In genomic region chr6:105161411-105161810, GRCh38 we compare ENCODE assay signal across 21 cellular contexts. TPM values are rescaled to one million over a fixed set of nuclear protein-coding genes. Genes with fewer than 3 reads are reported as not detected.
"Had no signal": no experiment of that assay in that cellular context is flagged by ENCODE, and none has a peak within 500 bp of the region (broad histone marks: within the 10 kb centered on the region; RNA-seq: fewer than 3 reads in every experiment).

No MANE protein-coding gene starts in this region.

- H3K27me3 ChIP-seq: colonic mucosa, esophagus squamous epithelium, left lung, right atrium auricular region, testis, transverse colon had no signal

- H3K27ac ChIP-seq: colonic mucosa, esophagus squamous epithelium, left lung, lower lobe of right lung, spleen, testis, transverse colon had no signal

- H3K4me3 Mint-ChIP-seq: immature natural killer cell; memory B cell; mesothelial cell of epicardium; naive thymus-derived CD4-positive, alpha-beta T cell; neural crest cell; stimulated activated memory B cell treated with anti-CD40 and anti-IgM and Interleukin-4, amounts not matched to agents 10 μg/mL and 1 μg/mL and 100 μg/mL, for 72 hours; stimulated activated naive CD8-positive, alpha-beta T cell treated with anti-CD3 and anti-CD28 coated beads, Interleukin-15, amount 100 ng/mL, for 72 hours had no signal

- H3K4me1 Mint-ChIP-seq: immature natural killer cell; memory B cell; naive thymus-derived CD4-positive, alpha-beta T cell; stimulated activated memory B cell treated with anti-CD40 and anti-IgM and Interleukin-4, amounts not matched to agents 10 μg/mL and 1 μg/mL and 100 μg/mL, for 72 hours; stimulated activated naive CD8-positive, alpha-beta T cell treated with anti-CD3 and anti-CD28 coated beads, Interleukin-15, amount 100 ng/mL, for 72 hours had no signal

- H3K36me3 Mint-ChIP-seq: immature natural killer cell; memory B cell; naive thymus-derived CD4-positive, alpha-beta T cell; stimulated activated memory B cell treated with anti-CD40 and anti-IgM and Interleukin-4, amounts not matched to agents 10 μg/mL and 1 μg/mL and 100 μg/mL, for 72 hours had no signal

- H3K27me3 Mint-ChIP-seq: stimulated activated memory B cell treated with anti-CD40 and anti-IgM and Interleukin-4, amounts not matched to agents 10 μg/mL and 1 μg/mL and 100 μg/mL, for 72 hours had no signal

- H3K36me3 ChIP-seq: colonic mucosa, esophagus squamous epithelium, left lung, lower lobe of right lung, right atrium auricular region, spleen, transverse colon had no signal

- H3K9me3 Mint-ChIP-seq: immature natural killer cell; memory B cell; mesothelial cell of epicardium; naive thymus-derived CD4-positive, alpha-beta T cell; neural crest cell; stimulated activated memory B cell treated with anti-CD40 and anti-IgM and Interleukin-4, amounts not matched to agents 10 μg/mL and 1 μg/mL and 100 μg/mL, for 72 hours; stimulated activated naive CD8-positive, alpha-beta T cell treated with anti-CD3 and anti-CD28 coated beads, Interleukin-15, amount 100 ng/mL, for 72 hours had no signal

- H3K4me1 ChIP-seq: colonic mucosa, esophagus squamous epithelium, left lung, lower lobe of right lung, spleen, testis, transverse colon had no signal

- H3K9me3 ChIP-seq: colonic mucosa, esophagus squamous epithelium, left lung, lower lobe of right lung, right atrium auricular region, spleen, testis, transverse colon had no signal

- ATAC-seq: left lung; lower lobe of right lung; naive thymus-derived CD4-positive, alpha-beta T cell; stimulated activated memory B cell treated with anti-CD40 and anti-IgM and Interleukin-4, amounts not matched to agents 10 μg/mL and 1 μg/mL and 100 μg/mL, for 72 hours; stimulated activated naive CD8-positive, alpha-beta T cell treated with anti-CD3 and anti-CD28 coated beads, Interleukin-15, amount 100 ng/mL, for 72 hours had no signal

- DNase-seq: caudate nucleus; colonic mucosa; dermis blood vessel endothelial cell; esophagus squamous epithelium; immature natural killer cell; left lung; lower lobe of right lung; naive thymus-derived CD4-positive, alpha-beta T cell; posterior cingulate gyrus; spleen; stimulated activated CD4-positive, alpha-beta T cell treated with anti-CD3 and anti-CD28 coated beads, Interleukin-15, amount 100 ng/mL, for 24 hours; stimulated activated CD4-positive, alpha-beta T cell treated with anti-CD3 and anti-CD28 coated beads, Interleukin-1b, Interleukin-23, amount 100 ng/mL, for 48 hours; stimulated activated CD4-positive, alpha-beta T cell treated with anti-CD3 and anti-CD28 coated beads, Interleukin-4, amount 100 ng/mL, for 24 hours; stimulated activated naive CD8-positive, alpha-beta T cell treated with anti-CD3 and anti-CD28 coated beads, Interleukin-15, amount 100 ng/mL, for 72 hours; testis; transverse colon had no signal

- H3K27ac Mint-ChIP-seq: immature natural killer cell; memory B cell; mesothelial cell of epicardium; naive thymus-derived CD4-positive, alpha-beta T cell; stimulated activated memory B cell treated with anti-CD40 and anti-IgM and Interleukin-4, amounts not matched to agents 10 μg/mL and 1 μg/mL and 100 μg/mL, for 72 hours; stimulated activated naive CD8-positive, alpha-beta T cell treated with anti-CD3 and anti-CD28 coated beads, Interleukin-15, amount 100 ng/mL, for 72 hours had no signal

- H3K4me3 ChIP-seq: colonic mucosa, esophagus squamous epithelium, left lung, lower lobe of right lung, right atrium auricular region, spleen, testis, transverse colon had no signal

RNA-seq across cellular contexts. Expression of gene POPDC3, which starts 18.4 kb away (rescaled TPM):
- total RNA-seq: naive thymus-derived CD4-positive, alpha-beta T cell; spleen had no signal
- polyA plus RNA-seq: immature natural killer cell; naive thymus-derived CD4-positive, alpha-beta T cell had no signal
